Comparison of ENCODE assay signal across 9 cellular contexts in genomic region chr18:7116001-7116831, GRCh38. TPM values are rescaled to one million over a fixed set of nuclear protein-coding genes. Genes with fewer than 3 reads are reported as not detected.
DNase-seq lines count a peak whose midpoint lies in the region; ATAC-seq and TF ChIP-seq lines count a peak whose summit lies in the region.
"Had no signal": no experiment of that assay in that cellular context is flagged by ENCODE, and none has a peak within 500 bp of the region (broad histone marks: within the 10 kb centered on the region; RNA-seq: fewer than 3 reads in every experiment).

No MANE protein-coding gene starts in this region.

- DNase-seq in right cardiac atrium (no peak), Right ventricle myocardium inferior (ENCODE audit: missing footprints) (no peak), cardiac fibroblast (ENCODE audit: low read depth in 2 of 2) (peak; percentile 44 to 52), mesendoderm (peak; percentile 85), aorta (no peak), GM10248 (ENCODE audit: extremely low spot score) (no peak)
- DNase-seq in stimulated activated CD8-positive, alpha-beta memory T cell treated with anti-CD3 and anti-CD28 coated beads, Interleukin-4, amount 100 ng/mL, for 48 hours, result no peak
- DNase-seq in effector memory CD4-positive, alpha-beta T cell, result no peak

- peak overlapping the region; percentile 92 for H3K56ac ChIP-seq in mesendoderm (ENCODE audit: low read length)

- no peak overlapping the region for H4K5ac ChIP-seq in mesendoderm (ENCODE audit: low read length)

- no peak overlapping the region for H3K4ac ChIP-seq in mesendoderm (ENCODE audit: low read depth, low read length)

- WGBS in right cardiac atrium, result 6% methylated on average over 25 of the region's 25 CpGs
- WGBS in mesendoderm (ENCODE audit: extremely low coverage, insufficient coverage, low lambda C conversion rate), result no CpG with 5 or more reads among the region's 25 CpGs
- WGBS in aorta, 2 donors, result 7 to 8% methylated on average over 25 of the region's 25 CpGs

- no peak overlapping the region for H2BK5ac ChIP-seq in mesendoderm (ENCODE audit: low read length)

- H3K27ac ChIP-seq in right cardiac atrium (ENCODE audit: low read length), result no peak overlapping the region
- no peak overlapping the region for H3K27ac ChIP-seq in mesendoderm (ENCODE audit: low read depth, low read length)
- no peak overlapping the region for H3K27ac ChIP-seq in aorta (ENCODE audit: low read depth in 1 of 2, low read length in 2 of 2)
- no peak overlapping the region for H3K27ac ChIP-seq in effector memory CD4-positive, alpha-beta T cell (ENCODE audit: insufficient read depth, low read length, poor library complexity, severe bottlenecking)

- CTCF ChIA-PET in GM10248 (lab: Yijun Ruan, JAX), result no interaction called here

- no peak overlapping the region for H3K23ac ChIP-seq in mesendoderm (ENCODE audit: low read length)

- H2BK120ac ChIP-seq in mesendoderm (ENCODE audit: low read depth, low read length), result no peak overlapping the region

- peak overlapping the region; percentile 75 for H3K9ac ChIP-seq in mesendoderm (ENCODE audit: low read length)

- H3K18ac ChIP-seq in mesendoderm (ENCODE audit: low read length), result peak overlapping the region; percentile 69

- H2BK15ac ChIP-seq in mesendoderm (replicated peaks; ENCODE audit: low read depth), result no peak overlapping the region

- POLR2A ChIA-PET in GM10248 (lab: Yijun Ruan, JAX), result no interaction called here

- H3K79me2 ChIP-seq in mesendoderm (ENCODE audit: control insufficient read depth, insufficient read depth, low read length), result peaks cover 6% of the 10 kb centered on the region

- H3K4me2 ChIP-seq in mesendoderm (ENCODE audit: low read length), result peak overlapping the region; percentile 19

- H3K4me3 ChIP-seq in right cardiac atrium (ENCODE audit: low read length), result peak overlapping the region; percentile 21
- peak overlapping the region; percentile 72 to 73 for H3K4me3 ChIP-seq in cardiac fibroblast (replicated peaks in 1 of 2; ENCODE audit: low read depth in 2 of 2, low read length in 2 of 2)
- H3K4me3 ChIP-seq in mesendoderm (ENCODE audit: low read length), result peak overlapping the region; percentile 72
- peak overlapping the region; percentile 30 for H3K4me3 ChIP-seq in aorta (ENCODE audit: low read length in 2 of 2)
- H3K4me3 ChIP-seq in effector memory CD4-positive, alpha-beta T cell (ENCODE audit: insufficient read depth, low read depth, low read length, poor library complexity, severe bottlenecking), result no peak overlapping the region

- H3K9me3 ChIP-seq in right cardiac atrium (ENCODE audit: control insufficient read depth, low read length) (no peaks in the 10 kb centered on the region), aorta (ENCODE audit: control insufficient read depth, low read length) (no peaks in the 10 kb centered on the region)
- no peaks in the 10 kb centered on the region for H3K9me3 ChIP-seq in effector memory CD4-positive, alpha-beta T cell (ENCODE audit: control insufficient read depth, low read length)

- no peaks in the 10 kb centered on the region for H3K36me3 ChIP-seq in mesendoderm (ENCODE audit: control insufficient read depth, insufficient read depth, low read length)
- no peaks in the 10 kb centered on the region for H3K36me3 ChIP-seq in aorta (ENCODE audit: control insufficient read depth in 1 of 2, insufficient read depth in 2 of 2, low read length in 1 of 2)
- no peaks in the 10 kb centered on the region for H3K36me3 ChIP-seq in effector memory CD4-positive, alpha-beta T cell (ENCODE audit: control insufficient read depth, insufficient read depth, low read length)

- peaks cover 2% of the 10 kb centered on the region for H3K79me1 ChIP-seq in mesendoderm (ENCODE audit: low read length)

- no peak overlapping the region for H2AK5ac ChIP-seq in mesendoderm (ENCODE audit: low read length)

- intact Hi-C loops in right cardiac atrium (cut with DNase I) (no loop called here), Right ventricle myocardium inferior (cut with DNase I) (no loop called here), aorta (cut with DNase I) (loop anchor here in 1 of 2 donors (5.0 kb wide), 1 partner anchor 79 kb away; no protein-coding TSS in a partner anchor)

- H3K4me1 ChIP-seq in right cardiac atrium (ENCODE audit: control insufficient read depth, insufficient read depth, low read length), result no peaks in the 10 kb centered on the region
- H3K4me1 ChIP-seq in mesendoderm (ENCODE audit: control insufficient read depth, low read depth, low read length), result peaks cover 5% of the 10 kb centered on the region
- no peaks in the 10 kb centered on the region for H3K4me1 ChIP-seq in aorta (ENCODE audit: control insufficient read depth in 1 of 2, insufficient read depth in 2 of 2, low read length in 2 of 2)
- H3K4me1 ChIP-seq in effector memory CD4-positive, alpha-beta T cell (ENCODE audit: control insufficient read depth, insufficient read depth, low read length, poor library complexity, severe bottlenecking), result no peaks in the 10 kb centered on the region

- TF ChIP-seq CTCF in cardiac fibroblast (IDR thresholded peaks at IDR 0.05; ENCODE audit: low read depth, low read length), result no peak
- no peak for TF ChIP-seq CTCF in GM10248 (IDR thresholded peaks at IDR 0.05; ENCODE audit: control extremely low read depth, extremely low read depth, low read depth, missing control alignments)

- H4K8ac ChIP-seq in mesendoderm (ENCODE audit: low read depth, low read length), result no peak overlapping the region

- H3K27me3 ChIP-seq in right cardiac atrium (ENCODE audit: control insufficient read depth, insufficient read depth), result no peaks in the 10 kb centered on the region
- no peaks in the 10 kb centered on the region for H3K27me3 ChIP-seq in mesendoderm (ENCODE audit: insufficient read depth, low read length, poor library complexity)
- no peaks in the 10 kb centered on the region for H3K27me3 ChIP-seq in aorta (ENCODE audit: control insufficient read depth in 1 of 2, insufficient read depth in 2 of 2, low read length in 1 of 2)
- peaks cover 3% of the 10 kb centered on the region for H3K27me3 ChIP-seq in effector memory CD4-positive, alpha-beta T cell (replicated peaks; ENCODE audit: control insufficient read depth, insufficient read depth, low read length, poor library complexity, severe bottlenecking)

- no peak for ATAC-seq in right cardiac atrium
- ATAC-seq in Right ventricle myocardium inferior, result no peak
- ATAC-seq in aorta (ENCODE audit: low FRiP score), result no peak

RNA-seq across cellular contexts. Expression of gene LAMA1, which starts 1.4 kb away (rescaled TPM):
- total RNA-seq in right cardiac atrium (under 1 TPM in 2 of 4 donors, not detected in 2; 0.06 to 0.81 TPM), Right ventricle myocardium inferior (not detected), aorta (1 to 10 TPM in 1 of 2 donors, under 1 TPM in 1; 0.78 to 3.1 TPM)
- polyA plus RNA-seq in right cardiac atrium (0.02 TPM), aorta (under 1 TPM in 1 of 2 donors, not detected in 1; 0.41 TPM)
- 13.5 TPM for polyA plus RNA-seq in mesendoderm (2013, experiment 1 of 2)
- polyA plus RNA-seq in mesendoderm (2013, experiment 2 of 2), result 13.6 TPM
- polyA plus RNA-seq: IgD-negative memory B cell had no signal

Comparison
In these comparisons a context has a peak if more than half of its experiments do, and no peak if none do; other contexts are left out.
1. DNase-seq: peak in cardiac fibroblast (2 of 2) and mesendoderm (single experiment); none in right cardiac atrium (0 of 3), Right ventricle myocardium inferior (single experiment), aorta (0 of 2), stimulated activated CD8-positive, alpha-beta memory T cell treated with anti-CD3 and anti-CD28 coated beads, Interleukin-4, amount 100 ng/mL, for 48 hours (single experiment), effector memory CD4-positive, alpha-beta T cell (0 of 3) and GM10248 (single experiment).